In the genomic region with DNA sequence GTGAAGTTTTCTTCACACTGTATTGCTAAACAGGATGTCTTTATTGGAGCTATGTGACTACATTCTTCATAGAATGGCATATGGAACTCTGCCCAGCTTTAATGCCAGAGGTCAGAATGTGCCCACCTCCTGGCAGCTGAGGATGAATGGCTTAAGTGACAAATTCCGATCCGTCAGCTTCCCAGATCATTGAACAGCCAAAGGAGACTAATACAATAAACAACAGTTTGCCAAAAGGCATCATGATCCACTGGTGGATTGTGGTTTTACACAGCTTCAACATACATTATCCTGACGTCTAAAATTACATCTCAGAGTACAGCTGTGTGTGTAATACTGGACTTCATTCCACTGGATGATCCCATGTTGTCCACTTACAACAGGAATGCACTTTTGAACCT, we compare ENCODE assay signal across 14 cellular contexts.
A peak's percentile ranks its signal among the peaks of the same experiment; 100 is the strongest.
DNase-seq lines count a peak whose midpoint lies in the region; ATAC-seq and TF ChIP-seq lines count a peak whose summit lies in the region.
"Had no signal": no experiment of that assay in that cellular context is flagged by ENCODE, and none has a peak within 500 bp of the region (broad histone marks: within the 10 kb centered on the region; RNA-seq: fewer than 3 reads in every experiment).

No MANE protein-coding gene starts in this region.

- no peak for TF ChIP-seq CTCF in WTC11 (IDR thresholded peaks at IDR 0.05)
- no peak for TF ChIP-seq CTCF in tibial artery (IDR thresholded peaks at IDR 0.05)

- H3K27me3 Mint-ChIP-seq in WTC11 (ENCODE audit: low read depth) = no peaks in the 10 kb centered on the region
- no peaks in the 10 kb centered on the region for H3K27me3 Mint-ChIP-seq in activated T-cell treated with anti-CD3 and anti-CD28 coated beads, Interleukin-2, amount 50 U/mL, for 24 hours

- H3K9me3 Mint-ChIP-seq in WTC11 = peaks cover 17% of the 10 kb centered on the region
- H3K9me3 Mint-ChIP-seq in activated T-cell treated with anti-CD3 and anti-CD28 coated beads, Interleukin-2, amount 50 U/mL, for 24 hours = peaks cover 14% of the 10 kb centered on the region

- H3K27ac ChIP-seq in tibial artery = peak overlapping the region; percentile 1 to 14
- H3K27ac ChIP-seq: WERI-Rb-1 had no signal

- H3K27me3 ChIP-seq in tibial artery = no peaks in the 10 kb centered on the region

- H3K27ac Mint-ChIP-seq in WTC11 = peak overlapping the region; percentile 13; the same call in 1 of the 2 replicates
- H3K27ac Mint-ChIP-seq in activated T-cell treated with anti-CD3 and anti-CD28 coated beads, Interleukin-2, amount 50 U/mL, for 24 hours = no peak overlapping the region

- peaks cover 0 to 6% (median 0%) of the 10 kb centered on the region in 3 donors for H3K9me3 ChIP-seq in tibial artery

- DNase-seq in HT-29 (ENCODE audit: low spot score) (peak; percentile 65), WTC11 (ENCODE audit: low spot score) (no peak), foreskin melanocyte (peak; percentile 59), tibial artery (no peak), NCI-H774 (lab: John Stamatoyannopoulos, UW) (no peak), NCI-H446 treated with DMSO at 0.1 percent for 48 hours (lab: John Stamatoyannopoulos, UW) (no peak)
- DNase-seq in activated T-cell treated with anti-CD3 and anti-CD28 coated beads, Interleukin-2, amount 50 U/mL, for 24 hours = no peak
- DNase-seq: activated T-cell treated with anti-CD3 and anti-CD28 coated beads, Interleukin-2, amount 50 U/mL, for 4 hours; cerebellar nuclear complex; mucosa of descending colon; NCI-H2107; stimulated activated CD4-positive, alpha-beta T cell treated with anti-CD3 and anti-CD28 coated beads, Interleukin-12 subunit alpha, Interleukin-12 subunit beta, amount 100 ng/mL, for 4 hours; WERI-Rb-1 had no signal

- POLR2A ChIA-PET in WTC11 (lab: Charles Lee) = no interaction called here

- CTCF ChIA-PET in WTC11 (lab: Charles Lee) = interaction anchor here (0.5 kb wide), 1 partner anchor 497 kb away, joined by 3 read pairs; no protein-coding TSS in a partner anchor

- H3K4me1 Mint-ChIP-seq in WTC11 = peaks cover 12% of the 10 kb centered on the region
- H3K4me1 Mint-ChIP-seq in activated T-cell treated with anti-CD3 and anti-CD28 coated beads, Interleukin-2, amount 50 U/mL, for 24 hours (ENCODE audit: low read depth) = peaks cover 46% of the 10 kb centered on the region

- intact Hi-C loops in tibial artery (cut with DNase I; ENCODE audit: low total_unique reads) = no loop called here

- no peaks in the 10 kb centered on the region for H3K36me3 ChIP-seq in tibial artery
- H3K36me3 ChIP-seq: WERI-Rb-1 had no signal

- H3K36me3 Mint-ChIP-seq in WTC11 = peaks cover 14% of the 10 kb centered on the region
- peaks cover 6% of the 10 kb centered on the region for H3K36me3 Mint-ChIP-seq in activated T-cell treated with anti-CD3 and anti-CD28 coated beads, Interleukin-2, amount 50 U/mL, for 24 hours (ENCODE audit: low read depth)

- H3K4me3 Mint-ChIP-seq in WTC11 = no peak overlapping the region
- H3K4me3 Mint-ChIP-seq in activated T-cell treated with anti-CD3 and anti-CD28 coated beads, Interleukin-2, amount 50 U/mL, for 24 hours = no peak overlapping the region
- H3K4me3 Mint-ChIP-seq: activated T-cell treated with anti-CD3 and anti-CD28 coated beads, Interleukin-2, amount 50 U/mL, for 4 hours had no signal

- no peak for ATAC-seq in WTC11
- ATAC-seq: HepG2 had no signal

- no peak overlapping the region for H3K4me3 ChIP-seq in tibial artery
- H3K4me3 ChIP-seq: mucosa of descending colon had no signal

- H3K4me1 ChIP-seq in tibial artery = peaks cover 0 to 22% (median 5%) of the 10 kb centered on the region in 4 donors

TF ChIP-seq in WTC11, 78 proteins besides CTCF, POLR2A, EP300 and RAD21:
- TF ChIP-seq TEAD1 (CRISPR knock-in tag; IDR thresholded peaks at IDR 0.05) = no peak
- TF ChIP-seq SP1 (CRISPR knock-in tag; conservative IDR thresholded peaks at IDR 0.05) = no peak
- no peak for TF ChIP-seq IRF2 (CRISPR knock-in tag; IDR thresholded peaks at IDR 0.05; ENCODE audit: borderline replicate concordance, low read depth)
- TF ChIP-seq ZNF232 (CRISPR knock-in tag; IDR thresholded peaks at IDR 0.05) = no peak
- TF ChIP-seq FOXJ3 (CRISPR knock-in tag; IDR thresholded peaks at IDR 0.05; ENCODE audit: borderline replicate concordance) = no peak
- no peak for TF ChIP-seq JAZF1 (CRISPR knock-in tag; IDR thresholded peaks at IDR 0.05)
- no peak for TF ChIP-seq ELF4 (CRISPR knock-in tag; IDR thresholded peaks at IDR 0.05; ENCODE audit: low read depth)
- no peak for TF ChIP-seq SMAD4 (CRISPR knock-in tag; IDR thresholded peaks at IDR 0.05)
- TF ChIP-seq, protein P1, sequence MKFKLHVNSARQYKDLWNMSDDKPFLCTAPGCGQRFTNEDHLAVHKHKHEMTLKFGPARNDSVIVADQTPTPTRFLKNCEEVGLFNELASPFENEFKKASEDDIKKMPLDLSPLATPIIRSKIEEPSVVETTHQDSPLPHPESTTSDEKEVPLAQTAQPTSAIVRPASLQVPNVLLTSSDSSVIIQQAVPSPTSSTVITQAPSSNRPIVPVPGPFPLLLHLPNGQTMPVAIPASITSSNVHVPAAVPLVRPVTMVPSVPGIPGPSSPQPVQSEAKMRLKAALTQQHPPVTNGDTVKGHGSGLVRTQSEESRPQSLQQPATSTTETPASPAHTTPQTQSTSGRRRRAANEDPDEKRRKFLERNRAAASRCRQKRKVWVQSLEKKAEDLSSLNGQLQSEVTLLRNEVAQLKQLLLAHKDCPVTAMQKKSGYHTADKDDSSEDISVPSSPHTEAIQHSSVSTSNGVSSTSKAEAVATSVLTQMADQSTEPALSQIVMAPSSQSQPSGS (CRISPR knock-in tag; IDR thresholded peaks at IDR 0.05; ENCODE audit: borderline replicate concordance, low read depth) = no peak
- no peak for TF ChIP-seq CREB1 (CRISPR knock-in tag; IDR thresholded peaks at IDR 0.05)
- TF ChIP-seq NR1H2 (CRISPR knock-in tag; IDR thresholded peaks at IDR 0.05) = no peak
- TF ChIP-seq, protein P2, sequence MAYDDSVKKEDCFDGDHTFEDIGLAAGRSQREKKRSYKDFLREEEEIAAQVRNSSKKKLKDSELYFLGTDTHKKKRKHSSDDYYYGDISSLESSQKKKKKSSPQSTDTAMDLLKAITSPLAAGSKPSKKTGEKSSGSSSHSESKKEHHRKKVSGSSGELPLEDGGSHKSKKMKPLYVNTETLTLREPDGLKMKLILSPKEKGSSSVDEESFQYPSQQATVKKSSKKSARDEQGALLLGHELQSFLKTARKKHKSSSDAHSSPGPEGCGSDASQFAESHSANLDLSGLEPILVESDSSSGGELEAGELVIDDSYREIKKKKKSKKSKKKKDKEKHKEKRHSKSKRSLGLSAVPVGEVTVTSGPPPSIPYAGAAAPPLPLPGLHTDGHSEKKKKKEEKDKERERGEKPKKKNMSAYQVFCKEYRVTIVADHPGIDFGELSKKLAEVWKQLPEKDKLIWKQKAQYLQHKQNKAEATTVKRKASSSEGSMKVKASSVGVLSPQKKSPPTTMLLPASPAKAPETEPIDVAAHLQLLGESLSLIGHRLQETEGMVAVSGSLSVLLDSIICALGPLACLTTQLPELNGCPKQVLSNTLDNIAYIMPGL (CRISPR knock-in tag; IDR thresholded peaks at IDR 0.05) = no peak
- TF ChIP-seq, protein P3, sequence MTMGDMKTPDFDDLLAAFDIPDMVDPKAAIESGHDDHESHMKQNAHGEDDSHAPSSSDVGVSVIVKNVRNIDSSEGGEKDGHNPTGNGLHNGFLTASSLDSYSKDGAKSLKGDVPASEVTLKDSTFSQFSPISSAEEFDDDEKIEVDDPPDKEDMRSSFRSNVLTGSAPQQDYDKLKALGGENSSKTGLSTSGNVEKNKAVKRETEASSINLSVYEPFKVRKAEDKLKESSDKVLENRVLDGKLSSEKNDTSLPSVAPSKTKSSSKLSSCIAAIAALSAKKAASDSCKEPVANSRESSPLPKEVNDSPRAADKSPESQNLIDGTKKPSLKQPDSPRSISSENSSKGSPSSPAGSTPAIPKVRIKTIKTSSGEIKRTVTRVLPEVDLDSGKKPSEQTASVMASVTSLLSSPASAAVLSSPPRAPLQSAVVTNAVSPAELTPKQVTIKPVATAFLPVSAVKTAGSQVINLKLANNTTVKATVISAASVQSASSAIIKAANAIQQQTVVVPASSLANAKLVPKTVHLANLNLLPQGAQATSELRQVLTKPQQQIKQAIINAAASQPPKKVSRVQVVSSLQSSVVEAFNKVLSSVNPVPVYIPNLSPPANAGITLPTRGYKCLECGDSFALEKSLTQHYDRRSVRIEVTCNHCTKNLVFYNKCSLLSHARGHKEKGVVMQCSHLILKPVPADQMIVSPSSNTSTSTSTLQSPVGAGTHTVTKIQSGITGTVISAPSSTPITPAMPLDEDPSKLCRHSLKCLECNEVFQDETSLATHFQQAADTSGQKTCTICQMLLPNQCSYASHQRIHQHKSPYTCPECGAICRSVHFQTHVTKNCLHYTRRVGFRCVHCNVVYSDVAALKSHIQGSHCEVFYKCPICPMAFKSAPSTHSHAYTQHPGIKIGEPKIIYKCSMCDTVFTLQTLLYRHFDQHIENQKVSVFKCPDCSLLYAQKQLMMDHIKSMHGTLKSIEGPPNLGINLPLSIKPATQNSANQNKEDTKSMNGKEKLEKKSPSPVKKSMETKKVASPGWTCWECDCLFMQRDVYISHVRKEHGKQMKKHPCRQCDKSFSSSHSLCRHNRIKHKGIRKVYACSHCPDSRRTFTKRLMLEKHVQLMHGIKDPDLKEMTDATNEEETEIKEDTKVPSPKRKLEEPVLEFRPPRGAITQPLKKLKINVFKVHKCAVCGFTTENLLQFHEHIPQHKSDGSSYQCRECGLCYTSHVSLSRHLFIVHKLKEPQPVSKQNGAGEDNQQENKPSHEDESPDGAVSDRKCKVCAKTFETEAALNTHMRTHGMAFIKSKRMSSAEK (CRISPR knock-in tag; IDR thresholded peaks at IDR 0.05; ENCODE audit: borderline replicate concordance) = no peak
- no peak for TF ChIP-seq RELA (CRISPR knock-in tag; IDR thresholded peaks at IDR 0.05; ENCODE audit: borderline replicate concordance)
- no peak for TF ChIP-seq SOX15 (CRISPR knock-in tag; IDR thresholded peaks at IDR 0.05)
- no peak for TF ChIP-seq EMX1 (CRISPR knock-in tag; IDR thresholded peaks at IDR 0.05)

Comparison
In these comparisons a context has a peak if more than half of its experiments do, and no peak if none do; other contexts are left out.
1. DNase-seq: peak in HT-29 (single experiment) and foreskin melanocyte (single experiment); none in WTC11 (single experiment), tibial artery (0 of 2), NCI-H774 (single experiment), NCI-H446 treated with DMSO at 0.1 percent for 48 hours (single experiment) and activated T-cell treated with anti-CD3 and anti-CD28 coated beads, Interleukin-2, amount 50 U/mL, for 24 hours (single experiment).